ENCODE assay signal across 18 cellular contexts in the genomic region with DNA sequence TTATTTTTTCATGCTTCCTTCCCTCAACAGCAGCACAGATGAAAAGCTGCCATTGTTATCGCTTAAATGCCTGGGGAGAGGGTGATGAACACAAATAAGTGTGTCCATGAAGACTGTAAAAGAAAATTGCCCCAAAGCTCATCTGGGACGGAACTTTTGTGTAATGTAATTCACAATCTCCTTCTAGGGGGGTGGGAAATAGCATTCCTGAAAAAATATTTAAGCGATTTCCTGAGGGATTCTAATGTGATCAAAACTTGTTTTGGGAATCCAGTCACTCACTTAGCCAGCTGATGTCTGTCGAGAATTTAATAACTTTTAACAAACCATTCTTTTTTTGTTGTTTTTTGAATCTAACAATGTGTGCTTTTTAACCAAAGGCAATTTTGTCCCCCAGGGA.
"Had no signal": no experiment of that assay in that cellular context is flagged by ENCODE, and none has a peak within 500 bp of the region (broad histone marks: within the 10 kb centered on the region; RNA-seq: fewer than 3 reads in every experiment).

No MANE protein-coding gene starts in this region.

- H3K4me3 ChIP-seq: K562 had no signal

- H3K27ac Mint-ChIP-seq: IgD-negative memory B cell had no signal

- H3K36me3 Mint-ChIP-seq: IgD-negative memory B cell had no signal

- DNase-seq: MV-4-11, NCI-H1048, NCI-H1105, NCI-H1417, NCI-H1436 treated with DMSO at 0.1 percent for 48 hours, NCI-H1694 treated with DMSO at 0.1 percent for 48 hours, NCI-H1930, NCI-H2081, NCI-H2107, NCI-H524 treated with DMSO at 0.1 percent for 48 hours, NCI-H69, NCI-H774, SHP77 had no signal

- H3K9me3 Mint-ChIP-seq: IgD-negative memory B cell had no signal

- H3K27ac ChIP-seq: HL-60, RWPE1 had no signal

- ATAC-seq: K562, SK-N-SH treated with all-trans-retinoic acid at 6 μM for 48 hours had no signal

- H3K4me3 Mint-ChIP-seq: IgD-negative memory B cell had no signal
